In genomic region chr2:218395456-218395825, GRCh38 we compare ENCODE assay signal across 8 cellular contexts. TPM values are rescaled to one million over a fixed set of nuclear protein-coding genes. Genes with fewer than 3 reads are reported as not detected.
DNase-seq lines count a peak whose midpoint lies in the region; TF ChIP-seq lines count a peak whose summit lies in the region.

No MANE protein-coding gene starts in this region.

- H3K9me3 ChIP-seq in esophagus (ENCODE audit: control insufficient read depth in 2 of 2, insufficient read depth in 1 of 2, low read depth in 1 of 2, low read length in 1 of 2): no peaks in the 10 kb centered on the region
- no peaks in the 10 kb centered on the region for H3K9me3 ChIP-seq in trophoblast cell (ENCODE audit: insufficient read depth, low read depth, low read length)

- no peak for TF ChIP-seq CTCF in RWPE1 (conservative IDR thresholded peaks at IDR 0.05; ENCODE audit: low read depth)
- TF ChIP-seq CTCF in GM20000 (IDR thresholded peaks at IDR 0.05; ENCODE audit: extremely low read depth, missing control alignments): no peak

- peak overlapping the region; percentile 72 for H4K91ac ChIP-seq in trophoblast cell (ENCODE audit: low read depth, low read length)

- H3K4ac ChIP-seq in trophoblast cell (ENCODE audit: low read depth, low read length): no peak overlapping the region

- H3K36me3 ChIP-seq in esophagus (ENCODE audit: control insufficient read depth in 2 of 2, insufficient read depth in 2 of 2, low read length in 1 of 2) (no peaks in the 10 kb centered on the region), trophoblast cell (ENCODE audit: control insufficient read depth in 1 of 2, insufficient read depth in 2 of 2, low read length in 2 of 2) (no peaks in the 10 kb centered on the region)

- CTCF ChIA-PET in RWPE1 (lab: Yijun Ruan, JAX): interaction anchor here (1.0 kb wide), 1 partner anchor 12 kb away, joined by 5 read pairs; no protein-coding TSS in a partner anchor

- H3K14ac ChIP-seq in trophoblast cell (ENCODE audit: low read length): no peak overlapping the region

- H4K12ac ChIP-seq in trophoblast cell (ENCODE audit: low read depth, low read length): peak overlapping the region; percentile 70

- WGBS in esophagus, 2 donors: 19 to 27% methylated on average over 16 of the region's 16 CpGs
- no CpG with 5 or more reads among the region's 16 CpGs for WGBS in trophoblast cell (ENCODE audit: extremely low coverage, insufficient coverage, insufficient read length)

- peak overlapping the region in 1 of 2 donors; percentile 57 for H3K4me3 ChIP-seq in esophagus (ENCODE audit: low read depth in 1 of 2, low read length in 2 of 2)
- H3K4me3 ChIP-seq in trophoblast cell (ENCODE audit: low read depth, low read length): peak overlapping the region; percentile 25

- peak overlapping the region; percentile 37 for H2BK12ac ChIP-seq in trophoblast cell (ENCODE audit: low read length)

- DNase-seq in Daoy (ENCODE audit: low read depth) (peak; percentile 32), RWPE1 (ENCODE audit: low spot score) (no peak), trophoblast cell (no peak), GM20000 (ENCODE audit: low spot score) (no peak), NCI-H2107 (lab: John Stamatoyannopoulos, UW) (no peak), pons (ENCODE audit: low spot score) (no peak), ecto neural progenitor cell (ENCODE audit: low spot score) (no peak)

- no peak overlapping the region for H3K9ac ChIP-seq in trophoblast cell (ENCODE audit: low read length)

- H2BK5ac ChIP-seq in trophoblast cell (ENCODE audit: low read depth, low read length, poor library complexity): no peak overlapping the region

- H3K27ac ChIP-seq in RWPE1 (peak overlapping the region; percentile 99), esophagus (ENCODE audit: low read depth in 2 of 2, low read length in 1 of 2) (peak overlapping the region; percentile 99 to 100), trophoblast cell (ENCODE audit: low read depth, low read length) (peak overlapping the region; percentile 91)

- H4K8ac ChIP-seq in trophoblast cell (ENCODE audit: low read depth, low read length): peak overlapping the region; percentile 57

- peaks cover 18% of the 10 kb centered on the region for H3K79me2 ChIP-seq in trophoblast cell (ENCODE audit: control insufficient read depth, insufficient read depth, low read length, poor library complexity)

- H3K4me1 ChIP-seq in esophagus (ENCODE audit: control insufficient read depth in 2 of 2, insufficient read depth in 2 of 2, low read length in 1 of 2) (peaks cover 0 to 7% of the 10 kb centered on the region in 2 donors), trophoblast cell (ENCODE audit: control insufficient read depth in 1 of 2, insufficient read depth in 2 of 2, low read length in 2 of 2) (peaks cover 18 to 22% of the 10 kb centered on the region in 2 experiments)

- H3K27me3 ChIP-seq in esophagus (ENCODE audit: control insufficient read depth in 1 of 2, insufficient read depth in 2 of 2, low read length in 2 of 2) (no peaks in the 10 kb centered on the region), trophoblast cell (ENCODE audit: insufficient read depth, low read length) (no peaks in the 10 kb centered on the region)

- H3K23ac ChIP-seq in trophoblast cell (ENCODE audit: low read length): no peak overlapping the region

- no peak overlapping the region for H3K18ac ChIP-seq in trophoblast cell (ENCODE audit: low read length)

- H2AK5ac ChIP-seq in trophoblast cell (ENCODE audit: low read length): no peak overlapping the region

- H3K4me2 ChIP-seq in trophoblast cell (ENCODE audit: low read length): peak overlapping the region; percentile 71

- H2BK120ac ChIP-seq in trophoblast cell (ENCODE audit: insufficient read depth, low read length, poor library complexity): peak overlapping the region; percentile 41

- peak overlapping the region; percentile 74 for H2AFZ ChIP-seq in trophoblast cell (ENCODE audit: insufficient read depth, low read length, poor library complexity)

- POLR2A ChIA-PET in RWPE1 (lab: Yijun Ruan, JAX; ENCODE audit: low non-redundant PET): interaction anchor here (1.0 kb wide), 1 partner anchor 113 kb away, joined by 3 read pairs; no protein-coding TSS in a partner anchor

- peaks cover 34% of the 10 kb centered on the region for H3K79me1 ChIP-seq in trophoblast cell (ENCODE audit: low read length)

RNA-seq across cellular contexts. Expression of gene CTDSP1, which starts 4.2 kb away (rescaled TPM):
- 27.4 and 36.3 TPM in 2 replicates for total RNA-seq in Daoy (2014; rRNA removed; shearing (Covaris generic))
- polyA plus RNA-seq in esophagus: 10 to 100 TPM; 59.1 to 76.9 TPM
- polyA plus RNA-seq in trophoblast cell (2013): 37.9 and 39.2 TPM in 2 replicates

RNA-seq across cellular contexts. Expression of gene SLC11A1, which starts 13.4 kb away (rescaled TPM):
- total RNA-seq in Daoy (2014; rRNA removed; shearing (Covaris generic)): not detected in 2 replicates
- polyA plus RNA-seq in esophagus: 1 to 10 TPM; 1.1 to 1.5 TPM
- polyA plus RNA-seq in trophoblast cell (2013): 0.05 and 0.06 TPM in 2 replicates

RNA-seq across cellular contexts. Expression of gene VIL1, which starts 23.5 kb away (rescaled TPM):
- total RNA-seq in Daoy (2014; rRNA removed; shearing (Covaris generic)): 0.06 TPM in 1 of 2 replicates, not detected in the other
- polyA plus RNA-seq in esophagus: under 1 TPM; 0.02 to 0.26 TPM
- 0.16 and 0.17 TPM in 2 replicates for polyA plus RNA-seq in trophoblast cell (2013)

RNA-seq across cellular contexts. Expression of gene CATIP, which starts 38.8 kb away (rescaled TPM):
- not detected in 2 replicates for total RNA-seq in Daoy (2014; rRNA removed; shearing (Covaris generic))
- not detected for polyA plus RNA-seq in esophagus
- 0.14 and 0.17 TPM in 2 replicates for polyA plus RNA-seq in trophoblast cell (2013)
